ENCODE assay signal across 17 cellular contexts in the genomic region with DNA sequence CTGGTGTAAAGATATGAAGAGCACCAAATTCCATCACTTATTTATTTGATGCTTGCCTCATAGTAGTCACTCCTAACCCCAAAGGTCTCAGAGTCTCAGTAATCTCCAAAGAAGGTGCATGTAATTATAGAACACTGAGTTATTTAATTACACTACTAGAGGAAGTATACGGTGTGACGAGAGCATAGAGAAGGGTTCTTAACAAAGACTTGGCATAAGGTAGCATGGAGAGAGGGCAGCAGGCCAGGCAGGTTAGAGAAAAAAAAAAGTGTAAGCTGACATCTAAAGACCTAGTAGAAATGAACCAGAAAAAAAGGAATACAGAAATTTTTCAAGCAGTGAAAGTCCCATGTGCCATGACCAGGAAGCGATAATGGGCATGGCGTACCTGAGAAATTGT.
"Had no signal": no experiment of that assay in that cellular context is flagged by ENCODE, and none has a peak within 500 bp of the region (broad histone marks: within the 10 kb centered on the region; RNA-seq: fewer than 3 reads in every experiment).

No MANE protein-coding gene starts in this region.

- H3K4me3 ChIP-seq: dorsolateral prefrontal cortex, psoas muscle, sigmoid colon, skin epidermis, suprapubic skin, tibial artery had no signal

- H3K27ac ChIP-seq: dorsolateral prefrontal cortex, neutrophil, psoas muscle, sigmoid colon, skin epidermis, suprapubic skin, tibial artery had no signal

- H3K4me1 ChIP-seq: suprapubic skin, tibial artery had no signal

- H3K9me3 ChIP-seq: neutrophil, psoas muscle, sigmoid colon, suprapubic skin, tibial artery had no signal

- H3K36me3 ChIP-seq: neutrophil, sigmoid colon, suprapubic skin, tibial artery had no signal

- DNase-seq: cortex of kidney; dorsolateral prefrontal cortex; effector CD8-positive, alpha-beta T cell; foreskin melanocyte; islet precursor cell; mammary epithelial cell; naive thymus-derived CD8-positive, alpha-beta T cell; psoas muscle; retina; sigmoid colon; stimulated activated CD4-positive, alpha-beta T cell treated with anti-CD3 and anti-CD28 coated beads, Interleukin-2, amount 100 ng/mL, for 24 hours; stimulated activated naive CD4-positive, alpha-beta T cell; tibial artery had no signal

- H3K27me3 ChIP-seq: dorsolateral prefrontal cortex, neutrophil, sigmoid colon, suprapubic skin, tibial artery had no signal

- ATAC-seq: left lobe of liver; naive thymus-derived CD8-positive, alpha-beta T cell; psoas muscle had no signal
